ENCODE assay signal across 1 cellular context in the genomic region with DNA sequence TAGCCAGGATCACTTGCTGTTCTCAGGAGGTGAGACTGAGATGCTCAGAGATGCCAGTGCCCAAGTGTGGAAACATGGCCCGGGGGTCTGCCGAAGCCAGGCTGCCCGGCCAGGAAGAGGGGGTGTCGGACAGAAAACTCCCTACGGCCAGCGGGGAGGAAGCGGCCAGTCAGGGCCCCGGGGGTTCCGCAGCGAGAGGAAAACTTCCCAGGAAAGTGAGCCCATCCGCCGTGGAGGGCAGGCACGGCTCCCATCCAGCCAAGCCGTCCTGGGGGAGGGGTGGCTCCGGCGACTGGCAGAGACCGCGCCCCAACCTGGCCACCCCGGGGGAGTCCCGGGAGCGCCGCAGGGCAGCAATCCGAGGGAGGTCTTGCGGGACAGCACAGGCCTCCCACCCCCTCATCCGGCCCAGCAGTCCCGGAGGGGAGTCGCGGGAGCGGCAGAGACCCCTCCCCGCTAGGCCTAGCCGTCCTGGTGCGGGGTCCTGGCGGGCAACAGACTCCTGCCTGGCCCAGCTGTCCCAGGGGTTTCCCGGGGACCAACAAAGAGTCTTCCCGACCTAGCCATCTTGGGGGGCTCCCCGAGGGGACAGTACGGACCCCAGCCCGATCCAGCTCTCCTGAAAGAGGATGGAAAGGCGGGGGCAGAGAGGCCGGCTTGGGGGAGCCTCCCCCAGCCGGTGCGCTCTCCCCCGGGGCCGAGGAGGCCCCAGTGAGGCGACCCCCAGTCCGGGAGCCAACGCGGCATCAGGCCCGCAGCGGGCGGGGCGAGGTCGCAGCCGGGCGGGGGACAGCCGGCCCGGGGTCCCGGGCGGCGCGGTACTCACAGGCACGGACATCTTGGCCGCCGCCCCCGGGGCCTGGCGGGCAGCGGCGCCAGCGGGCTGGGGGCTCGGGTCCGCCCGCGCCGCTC.
A peak's percentile ranks its signal among the peaks of the same experiment; 100 is the strongest.
TF ChIP-seq lines count a peak whose summit lies in the region.

No MANE protein-coding gene starts in this region.

TF ChIP-seq in HepG2, 621 proteins besides CTCF, POLR2A, EP300 and RAD21 (continued from another document and continues in another):
- TF ChIP-seq, protein P1, sequence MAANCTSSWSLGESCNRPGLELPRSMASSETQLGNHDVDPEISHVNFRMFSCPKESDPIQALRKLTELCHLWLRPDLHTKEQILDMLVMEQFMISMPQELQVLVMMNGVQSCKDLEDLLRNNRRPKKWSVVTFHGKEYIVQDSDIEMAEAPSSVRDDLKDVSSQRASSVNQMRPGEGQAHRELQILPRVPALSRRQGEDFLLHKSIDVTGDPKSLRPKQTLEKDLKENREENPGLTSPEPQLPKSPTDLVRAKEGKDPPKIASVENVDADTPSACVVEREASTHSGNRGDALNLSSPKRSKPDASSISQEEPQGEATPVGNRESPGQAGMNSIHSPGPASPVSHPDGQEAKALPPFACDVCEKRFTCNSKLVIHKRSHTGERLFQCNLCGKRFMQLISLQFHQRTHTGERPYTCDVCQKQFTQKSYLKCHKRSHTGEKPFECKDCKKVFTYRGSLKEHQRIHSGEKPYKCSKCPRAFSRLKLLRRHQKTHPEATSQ (CRISPR knock-in tag; IDR thresholded peaks at IDR 0.05; ENCODE audit: borderline replicate concordance), result no peak
- TF ChIP-seq PCBP2 (optimal IDR thresholded peaks at IDR 0.05; ENCODE audit: low read depth, low read length, poor library complexity, severe bottlenecking) (no peak), SOX13 (IDR thresholded peaks at IDR 0.05) (no peak), SOX13 (CRISPR knock-in tag; conservative IDR thresholded peaks at IDR 0.05 in 1 of 2, IDR thresholded peaks at IDR 0.05 in 1 of 2) (0 out of 4 replicates have a peak, but pooled peaks of 1 of the 2 experiments have one; percentile 67), TRIM24 (CRISPR knock-in tag; IDR thresholded peaks at IDR 0.05) (no peak), TBP (CRISPR knock-in tag; IDR thresholded peaks at IDR 0.05) (no peak), ZBTB38 (CRISPR knock-in tag; IDR thresholded peaks at IDR 0.05) (no peak), ZSCAN29 (CRISPR knock-in tag; conservative IDR thresholded peaks at IDR 0.05) (no peak), ZNF230 (CRISPR knock-in tag; IDR thresholded peaks at IDR 0.05) (no peak; the same call in 1 of the 2 replicates), ZSCAN30 (CRISPR knock-in tag; IDR thresholded peaks at IDR 0.05) (no peak), ZNF251 (CRISPR knock-in tag; IDR thresholded peaks at IDR 0.05) (no peak), ZEB1 (IDR thresholded peaks at IDR 0.05; ENCODE audit: insufficient replicate concordance, low read depth) (no peak), GZF1 (CRISPR knock-in tag; IDR thresholded peaks at IDR 0.05) (0 out of 2 replicates have a peak, but pooled peaks have one; percentile 17), ETV6 (CRISPR knock-in tag; conservative IDR thresholded peaks at IDR 0.05) (0 out of 2 replicates have a peak, but pooled peaks have one; percentile 61), ZNF577 (CRISPR knock-in tag; IDR thresholded peaks at IDR 0.05; ENCODE audit: borderline replicate concordance, low read depth) (no peak), SOX5 (CRISPR knock-in tag; IDR thresholded peaks at IDR 0.05; ENCODE audit: borderline replicate concordance) (no peak), ZNF24 (IDR thresholded peaks at IDR 0.05) (no peak), KDM5A (IDR thresholded peaks at IDR 0.05; ENCODE audit: borderline replicate concordance, low read length) (0 out of 2 replicates have a peak, but pooled peaks have one; percentile 41), ZFYVE20 (CRISPR knock-in tag; IDR thresholded peaks at IDR 0.05; ENCODE audit: borderline replicate concordance, low read depth) (no peak), PPARG (CRISPR knock-in tag; conservative IDR thresholded peaks at IDR 0.05) (no peak), ZNF225 (CRISPR knock-in tag; IDR thresholded peaks at IDR 0.05) (no peak), NFE2L1 (CRISPR knock-in tag; IDR thresholded peaks at IDR 0.05; ENCODE audit: borderline replicate concordance) (no peak), ZNF530 (CRISPR knock-in tag; IDR thresholded peaks at IDR 0.05; ENCODE audit: low read depth) (no peak), ZBTB20 (CRISPR knock-in tag; IDR thresholded peaks at IDR 0.05; ENCODE audit: borderline replicate concordance, low read depth) (no peak; the same call in 1 of the 2 replicates), GABPB1 (CRISPR knock-in tag; IDR thresholded peaks at IDR 0.05) (peak; percentile 67; the same call in 1 of the 2 replicates), SATB2 (CRISPR knock-in tag; IDR thresholded peaks at IDR 0.05) (no peak)
- TF ChIP-seq, protein P2, sequence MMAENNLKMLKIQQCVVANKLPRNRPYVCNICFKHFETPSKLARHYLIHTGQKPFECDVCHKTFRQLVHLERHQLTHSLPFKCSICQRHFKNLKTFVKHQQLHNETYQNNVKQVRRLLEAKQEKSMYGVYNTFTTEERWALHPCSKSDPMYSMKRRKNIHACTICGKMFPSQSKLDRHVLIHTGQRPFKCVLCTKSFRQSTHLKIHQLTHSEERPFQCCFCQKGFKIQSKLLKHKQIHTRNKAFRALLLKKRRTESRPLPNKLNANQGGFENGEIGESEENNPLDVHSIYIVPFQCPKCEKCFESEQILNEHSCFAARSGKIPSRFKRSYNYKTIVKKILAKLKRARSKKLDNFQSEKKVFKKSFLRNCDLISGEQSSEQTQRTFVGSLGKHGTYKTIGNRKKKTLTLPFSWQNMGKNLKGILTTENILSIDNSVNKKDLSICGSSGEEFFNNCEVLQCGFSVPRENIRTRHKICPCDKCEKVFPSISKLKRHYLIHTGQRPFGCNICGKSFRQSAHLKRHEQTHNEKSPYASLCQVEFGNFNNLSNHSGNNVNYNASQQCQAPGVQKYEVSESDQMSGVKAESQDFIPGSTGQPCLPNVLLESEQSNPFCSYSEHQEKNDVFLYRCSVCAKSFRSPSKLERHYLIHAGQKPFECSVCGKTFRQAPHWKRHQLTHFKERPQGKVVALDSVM (CRISPR knock-in tag; IDR thresholded peaks at IDR 0.05), result no peak
- TF ChIP-seq, protein P3, sequence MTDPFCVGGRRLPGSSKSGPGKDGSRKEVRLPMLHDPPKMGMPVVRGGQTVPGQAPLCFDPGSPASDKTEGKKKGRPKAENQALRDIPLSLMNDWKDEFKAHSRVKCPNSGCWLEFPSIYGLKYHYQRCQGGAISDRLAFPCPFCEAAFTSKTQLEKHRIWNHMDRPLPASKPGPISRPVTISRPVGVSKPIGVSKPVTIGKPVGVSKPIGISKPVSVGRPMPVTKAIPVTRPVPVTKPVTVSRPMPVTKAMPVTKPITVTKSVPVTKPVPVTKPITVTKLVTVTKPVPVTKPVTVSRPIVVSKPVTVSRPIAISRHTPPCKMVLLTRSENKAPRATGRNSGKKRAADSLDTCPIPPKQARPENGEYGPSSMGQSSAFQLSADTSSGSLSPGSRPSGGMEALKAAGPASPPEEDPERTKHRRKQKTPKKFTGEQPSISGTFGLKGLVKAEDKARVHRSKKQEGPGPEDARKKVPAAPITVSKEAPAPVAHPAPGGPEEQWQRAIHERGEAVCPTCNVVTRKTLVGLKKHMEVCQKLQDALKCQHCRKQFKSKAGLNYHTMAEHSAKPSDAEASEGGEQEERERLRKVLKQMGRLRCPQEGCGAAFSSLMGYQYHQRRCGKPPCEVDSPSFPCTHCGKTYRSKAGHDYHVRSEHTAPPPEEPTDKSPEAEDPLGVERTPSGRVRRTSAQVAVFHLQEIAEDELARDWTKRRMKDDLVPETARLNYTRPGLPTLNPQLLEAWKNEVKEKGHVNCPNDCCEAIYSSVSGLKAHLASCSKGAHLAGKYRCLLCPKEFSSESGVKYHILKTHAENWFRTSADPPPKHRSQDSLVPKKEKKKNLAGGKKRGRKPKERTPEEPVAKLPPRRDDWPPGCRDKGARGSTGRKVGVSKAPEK (CRISPR knock-in tag; IDR thresholded peaks at IDR 0.05; ENCODE audit: borderline replicate concordance), result no peak
- TF ChIP-seq, protein P4, sequence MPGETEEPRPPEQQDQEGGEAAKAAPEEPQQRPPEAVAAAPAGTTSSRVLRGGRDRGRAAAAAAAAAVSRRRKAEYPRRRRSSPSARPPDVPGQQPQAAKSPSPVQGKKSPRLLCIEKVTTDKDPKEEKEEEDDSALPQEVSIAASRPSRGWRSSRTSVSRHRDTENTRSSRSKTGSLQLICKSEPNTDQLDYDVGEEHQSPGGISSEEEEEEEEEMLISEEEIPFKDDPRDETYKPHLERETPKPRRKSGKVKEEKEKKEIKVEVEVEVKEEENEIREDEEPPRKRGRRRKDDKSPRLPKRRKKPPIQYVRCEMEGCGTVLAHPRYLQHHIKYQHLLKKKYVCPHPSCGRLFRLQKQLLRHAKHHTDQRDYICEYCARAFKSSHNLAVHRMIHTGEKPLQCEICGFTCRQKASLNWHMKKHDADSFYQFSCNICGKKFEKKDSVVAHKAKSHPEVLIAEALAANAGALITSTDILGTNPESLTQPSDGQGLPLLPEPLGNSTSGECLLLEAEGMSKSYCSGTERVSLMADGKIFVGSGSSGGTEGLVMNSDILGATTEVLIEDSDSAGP (CRISPR knock-in tag; IDR thresholded peaks at IDR 0.05; ENCODE audit: borderline replicate concordance), result peak; percentile 44; the same call in 1 of the 2 replicates
- TF ChIP-seq, protein P5, sequence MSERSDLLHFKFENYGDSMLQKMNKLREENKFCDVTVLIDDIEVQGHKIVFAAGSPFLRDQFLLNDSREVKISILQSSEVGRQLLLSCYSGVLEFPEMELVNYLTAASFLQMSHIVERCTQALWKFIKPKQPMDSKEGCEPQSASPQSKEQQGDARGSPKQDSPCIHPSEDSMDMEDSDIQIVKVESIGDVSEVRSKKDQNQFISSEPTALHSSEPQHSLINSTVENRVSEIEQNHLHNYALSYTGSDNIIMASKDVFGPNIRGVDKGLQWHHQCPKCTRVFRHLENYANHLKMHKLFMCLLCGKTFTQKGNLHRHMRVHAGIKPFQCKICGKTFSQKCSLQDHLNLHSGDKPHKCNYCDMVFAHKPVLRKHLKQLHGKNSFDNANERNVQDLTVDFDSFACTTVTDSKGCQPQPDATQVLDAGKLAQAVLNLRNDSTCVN (CRISPR knock-in tag; IDR thresholded peaks at IDR 0.05; ENCODE audit: borderline replicate concordance), result peak; percentile 31; the same call in 1 of the 2 replicates
- TF ChIP-seq, protein P6, sequence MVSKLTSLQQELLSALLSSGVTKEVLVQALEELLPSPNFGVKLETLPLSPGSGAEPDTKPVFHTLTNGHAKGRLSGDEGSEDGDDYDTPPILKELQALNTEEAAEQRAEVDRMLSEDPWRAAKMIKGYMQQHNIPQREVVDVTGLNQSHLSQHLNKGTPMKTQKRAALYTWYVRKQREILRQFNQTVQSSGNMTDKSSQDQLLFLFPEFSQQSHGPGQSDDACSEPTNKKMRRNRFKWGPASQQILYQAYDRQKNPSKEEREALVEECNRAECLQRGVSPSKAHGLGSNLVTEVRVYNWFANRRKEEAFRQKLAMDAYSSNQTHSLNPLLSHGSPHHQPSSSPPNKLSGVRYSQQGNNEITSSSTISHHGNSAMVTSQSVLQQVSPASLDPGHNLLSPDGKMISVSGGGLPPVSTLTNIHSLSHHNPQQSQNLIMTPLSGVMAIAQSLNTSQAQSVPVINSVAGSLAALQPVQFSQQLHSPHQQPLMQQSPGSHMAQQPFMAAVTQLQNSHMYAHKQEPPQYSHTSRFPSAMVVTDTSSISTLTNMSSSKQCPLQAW (CRISPR knock-in tag; IDR thresholded peaks at IDR 0.05), result no peak
- TF ChIP-seq, protein P7, sequence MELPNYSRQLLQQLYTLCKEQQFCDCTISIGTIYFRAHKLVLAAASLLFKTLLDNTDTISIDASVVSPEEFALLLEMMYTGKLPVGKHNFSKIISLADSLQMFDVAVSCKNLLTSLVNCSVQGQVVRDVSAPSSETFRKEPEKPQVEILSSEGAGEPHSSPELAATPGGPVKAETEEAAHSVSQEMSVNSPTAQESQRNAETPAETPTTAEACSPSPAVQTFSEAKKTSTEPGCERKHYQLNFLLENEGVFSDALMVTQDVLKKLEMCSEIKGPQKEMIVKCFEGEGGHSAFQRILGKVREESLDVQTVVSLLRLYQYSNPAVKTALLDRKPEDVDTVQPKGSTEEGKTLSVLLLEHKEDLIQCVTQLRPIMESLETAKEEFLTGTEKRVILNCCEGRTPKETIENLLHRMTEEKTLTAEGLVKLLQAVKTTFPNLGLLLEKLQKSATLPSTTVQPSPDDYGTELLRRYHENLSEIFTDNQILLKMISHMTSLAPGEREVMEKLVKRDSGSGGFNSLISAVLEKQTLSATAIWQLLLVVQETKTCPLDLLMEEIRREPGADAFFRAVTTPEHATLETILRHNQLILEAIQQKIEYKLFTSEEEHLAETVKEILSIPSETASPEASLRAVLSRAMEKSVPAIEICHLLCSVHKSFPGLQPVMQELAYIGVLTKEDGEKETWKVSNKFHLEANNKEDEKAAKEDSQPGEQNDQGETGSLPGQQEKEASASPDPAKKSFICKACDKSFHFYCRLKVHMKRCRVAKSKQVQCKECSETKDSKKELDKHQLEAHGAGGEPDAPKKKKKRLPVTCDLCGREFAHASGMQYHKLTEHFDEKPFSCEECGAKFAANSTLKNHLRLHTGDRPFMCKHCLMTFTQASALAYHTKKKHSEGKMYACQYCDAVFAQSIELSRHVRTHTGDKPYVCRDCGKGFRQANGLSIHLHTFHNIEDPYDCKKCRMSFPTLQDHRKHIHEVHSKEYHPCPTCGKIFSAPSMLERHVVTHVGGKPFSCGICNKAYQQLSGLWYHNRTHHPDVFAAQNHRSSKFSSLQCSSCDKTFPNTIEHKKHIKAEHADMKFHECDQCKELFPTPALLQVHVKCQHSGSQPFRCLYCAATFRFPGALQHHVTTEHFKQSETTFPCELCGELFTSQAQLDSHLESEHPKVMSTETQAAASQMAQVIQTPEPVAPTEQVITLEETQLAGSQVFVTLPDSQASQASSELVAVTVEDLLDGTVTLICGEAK (IDR thresholded peaks at IDR 0.05), result no peak
- TF ChIP-seq, protein P7 (CRISPR knock-in tag; IDR thresholded peaks at IDR 0.05), result 0 out of 2 replicates have a peak, but pooled peaks have one; percentile 7
